ENCODE assay signal across 8 cellular contexts in the genomic region with DNA sequence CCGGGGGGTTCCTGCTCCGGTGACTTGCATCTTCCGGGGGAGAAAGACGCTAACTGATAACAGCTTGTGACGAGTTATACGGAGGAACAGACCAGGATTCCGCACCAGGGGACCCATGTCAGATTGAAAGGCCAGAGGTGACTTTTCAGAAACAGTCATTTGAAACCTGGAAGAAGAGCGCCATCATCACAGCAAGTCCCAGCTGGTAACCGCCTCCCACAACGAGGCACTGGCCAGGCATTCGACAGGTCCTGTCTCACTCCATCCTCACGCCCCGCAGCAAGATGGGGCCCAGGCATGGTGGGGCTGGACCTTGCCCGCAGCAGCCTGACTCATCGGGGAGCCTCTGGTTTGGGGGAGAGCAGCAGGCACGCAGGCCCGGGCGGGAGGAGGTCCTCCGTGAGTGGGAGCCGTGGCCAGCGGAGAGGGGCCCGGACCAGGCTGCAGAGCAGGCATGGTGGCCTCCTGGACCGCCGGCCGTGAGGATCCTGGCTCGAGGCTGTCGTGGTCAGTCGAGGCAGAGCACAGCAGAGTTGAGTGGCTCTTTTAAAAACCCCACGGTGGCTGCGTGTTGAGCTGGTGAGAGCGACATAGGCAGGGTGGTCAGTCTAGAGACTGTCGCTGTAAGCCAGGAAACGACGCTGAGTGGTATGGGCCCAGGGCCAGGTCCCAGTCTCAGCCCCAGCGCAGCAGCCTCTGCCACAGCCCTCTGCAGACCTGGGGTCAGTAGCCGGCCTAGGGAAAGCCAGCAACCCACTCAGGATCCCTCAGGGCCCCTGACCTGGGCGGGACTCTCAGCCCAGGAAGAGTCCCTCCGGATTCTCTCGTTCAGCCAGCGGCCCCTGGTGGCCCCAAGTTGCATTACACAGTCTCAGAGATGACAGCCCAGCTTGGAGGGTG.
DNase-seq lines count a peak whose midpoint lies in the region; ATAC-seq and TF ChIP-seq lines count a peak whose summit lies in the region.

No MANE protein-coding gene starts in this region.

- TF ChIP-seq CTCF in neural crest cell (conservative IDR thresholded peaks at IDR 0.05) (peak; percentile 85), stomach (IDR thresholded peaks at IDR 0.05) (peak in 6 of 7 experiments; percentile 26 to 95 (median 90))

- H3K4me3 Mint-ChIP-seq in neural crest cell: no peak overlapping the region

- no peaks in the 10 kb centered on the region for H3K9me3 ChIP-seq in stomach

- H3K36me3 Mint-ChIP-seq in neural crest cell (ENCODE audit: low read depth): peaks cover 4% of the 10 kb centered on the region

- peaks cover 0 to 12% (median 9%) of the 10 kb centered on the region in 4 donors for H3K4me1 ChIP-seq in stomach

- intact Hi-C loops in stomach (cut with DNase I; ENCODE audit: low total_unique reads): no loop called here

- ATAC-seq in GM19372 (IDR thresholded peaks at IDR 0.05; ENCODE audit: low read depth, unreplicated experiment) (peak; percentile 87), HG03378 (IDR thresholded peaks at IDR 0.05; ENCODE audit: unreplicated experiment) (peak; percentile 90)

- no peak for TF ChIP-seq EP300 in stomach (IDR thresholded peaks at IDR 0.05)

- peak overlapping the region in 4 of 5 donors; percentile 20 to 62 (median 43) for H3K27ac ChIP-seq in stomach

- H3K27ac Mint-ChIP-seq in neural crest cell (ENCODE audit: unreplicated experiment): peak overlapping the region; percentile 45

- peaks cover 5 to 50% (median 46%) of the 10 kb centered on the region in 4 donors for H3K36me3 ChIP-seq in stomach

- H3K27me3 ChIP-seq in stomach: no peaks in the 10 kb centered on the region

- 55 to 66% (median 58%) methylated on average over 31 to 40 of the region's 40 CpGs for WGBS in stomach, 5 donors

- peaks cover 7% of the 10 kb centered on the region for H3K4me1 Mint-ChIP-seq in neural crest cell

- no peak for TF ChIP-seq POLR2A in stomach (IDR thresholded peaks at IDR 0.05)

- DNase-seq in COLO829 (ENCODE audit: low spot score): peak; percentile 56
- DNase-seq in NCI-H526 treated with DMSO at 0.1 percent for 48 hours (lab: John Stamatoyannopoulos, UW): peak; percentile 26
- DNase-seq in activated CD8-positive, alpha-beta memory T cell treated with anti-CD3 and anti-CD28 coated beads, Interleukin-2, amount 50 U/mL, for 24 hours (ENCODE audit: extremely low read depth): peak; percentile 14
- peak; percentile 50 for DNase-seq in fibroblast of gingiva (ENCODE audit: low read depth)
- DNase-seq in neural crest cell (ENCODE audit: low read depth, low spot score): peak; percentile 86
- DNase-seq in stomach: peak; percentile 86

- H3K27me3 Mint-ChIP-seq in neural crest cell (ENCODE audit: low read depth): no peaks in the 10 kb centered on the region

- H3K4me3 ChIP-seq in stomach: peak overlapping the region in 2 of 4 donors; percentile 2 to 28

- H3K9me3 Mint-ChIP-seq in neural crest cell: no peaks in the 10 kb centered on the region

Comparison
In these comparisons a context has a peak if more than half of its experiments do, and no peak if none do; other contexts are left out.
1. DNase-seq: peak in every context shown above with its lines; median percentile 86 in neural crest cell; 86 in stomach; 56 in COLO829; 50 in fibroblast of gingiva; 26 in NCI-H526 treated with DMSO at 0.1 percent for 48 hours; 14 in activated CD8-positive, alpha-beta memory T cell treated with anti-CD3 and anti-CD28 coated beads, Interleukin-2, amount 50 U/mL, for 24 hours.